1 cellular context compared by ENCODE assay signal in the genomic region with DNA sequence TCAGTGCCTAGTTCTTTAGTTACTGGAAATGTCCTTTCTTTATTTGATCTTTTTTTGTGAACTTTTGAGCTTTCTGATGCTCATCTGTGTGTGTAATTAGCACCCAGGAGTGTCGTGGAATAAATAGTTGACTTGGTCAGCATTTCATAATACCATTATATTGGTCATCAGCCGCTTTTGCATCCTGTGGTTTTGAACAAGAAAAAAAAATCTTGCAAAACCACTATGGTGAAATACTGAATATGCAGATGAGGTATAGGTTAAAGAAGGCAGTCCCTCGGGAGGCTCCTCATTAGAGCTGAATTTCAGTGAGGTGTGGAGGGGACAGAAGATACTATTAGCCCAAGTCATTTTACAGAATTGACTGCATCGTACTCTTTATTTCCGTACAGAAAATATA.
TF ChIP-seq lines count a peak whose summit lies in the region.

No MANE protein-coding gene starts in this region.

TF ChIP-seq in IMR-90, 13 proteins besides CTCF, POLR2A, EP300 and RAD21 (continued from another document):
- peak; percentile 35; the same call in 1 of the 2 replicates for TF ChIP-seq FOS (IDR thresholded peaks at IDR 0.05; ENCODE audit: low read depth, low read length)
- TF ChIP-seq, protein P1, sequence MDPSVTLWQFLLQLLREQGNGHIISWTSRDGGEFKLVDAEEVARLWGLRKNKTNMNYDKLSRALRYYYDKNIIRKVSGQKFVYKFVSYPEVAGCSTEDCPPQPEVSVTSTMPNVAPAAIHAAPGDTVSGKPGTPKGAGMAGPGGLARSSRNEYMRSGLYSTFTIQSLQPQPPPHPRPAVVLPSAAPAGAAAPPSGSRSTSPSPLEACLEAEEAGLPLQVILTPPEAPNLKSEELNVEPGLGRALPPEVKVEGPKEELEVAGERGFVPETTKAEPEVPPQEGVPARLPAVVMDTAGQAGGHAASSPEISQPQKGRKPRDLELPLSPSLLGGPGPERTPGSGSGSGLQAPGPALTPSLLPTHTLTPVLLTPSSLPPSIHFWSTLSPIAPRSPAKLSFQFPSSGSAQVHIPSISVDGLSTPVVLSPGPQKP (IDR thresholded peaks at IDR 0.05; ENCODE audit: borderline replicate concordance, low read depth, low read length), result no peak
